Comparison of ENCODE assay signal across 13 cellular contexts in genomic region chr6:42230320-42231034, GRCh38. TPM values are rescaled to one million over a fixed set of nuclear protein-coding genes. Genes with fewer than 3 reads are reported as not detected.
A peak's percentile ranks its signal among the peaks of the same experiment; 100 is the strongest.
DNase-seq lines count a peak whose midpoint lies in the region; ATAC-seq and TF ChIP-seq lines count a peak whose summit lies in the region.
"Had no signal": no experiment of that assay in that cellular context is flagged by ENCODE, and none has a peak within 500 bp of the region (broad histone marks: within the 10 kb centered on the region; RNA-seq: fewer than 3 reads in every experiment).

No MANE protein-coding gene starts in this region.

- no peaks in the 10 kb centered on the region for H3K27me3 Mint-ChIP-seq in type B pancreatic cell
- no peaks in the 10 kb centered on the region for H3K27me3 Mint-ChIP-seq in CD4-positive, alpha-beta memory T cell
- H3K27me3 Mint-ChIP-seq: activated naive CD4-positive, alpha-beta T cell treated with anti-CD3 and anti-CD28 coated beads, Interleukin-2, amount 10 ng/mL, durations not matched to agents 7 days and 5 days had no signal

- DNase-seq in left ventricle myocardium inferior (no peak), Right ventricle myocardium inferior (ENCODE audit: missing footprints) (no peak), OCI-M1 (lab: John Stamatoyannopoulos, UW) (peak; percentile 71), epithelial cell of proximal tubule (ENCODE audit: low read depth) (no peak), type B pancreatic cell (ENCODE audit: extremely low spot score, unreplicated experiment) (no peak), inferior parietal cortex (ENCODE audit: extremely low spot score) (no peak), posterior vena cava (ENCODE audit: low spot score) (no peak)
- DNase-seq in CD4-positive, alpha-beta memory T cell = no peak
- DNase-seq: activated naive CD4-positive, alpha-beta T cell treated with anti-CD3 and anti-CD28 coated beads, Interleukin-2, amount 10 ng/mL, durations not matched to agents 7 days and 5 days; heart right ventricle; retina; stimulated activated naive CD8-positive, alpha-beta T cell treated with anti-CD3 and anti-CD28 coated beads, Interleukin-15, Interleukin-2, amounts not matched to agents 100 U/mL and 50 U/mL, for 24 hours; T-helper 2 cell had no signal

- H3K27ac ChIP-seq in left ventricle myocardium inferior (replicated peaks) = no peak overlapping the region
- no peak overlapping the region for H3K27ac ChIP-seq in CD4-positive, alpha-beta memory T cell (ENCODE audit: low read depth, low read length)
- H3K27ac ChIP-seq: heart right ventricle had no signal

- H3K36me3 Mint-ChIP-seq in type B pancreatic cell = peaks cover 7% of the 10 kb centered on the region
- H3K36me3 Mint-ChIP-seq in CD4-positive, alpha-beta memory T cell = peaks cover 34 to 48% of the 10 kb centered on the region in 2 donors

- H3K4me3 ChIP-seq in left ventricle myocardium inferior (no peak overlapping the region), epithelial cell of proximal tubule (ENCODE audit: low read depth, low read length) (no peak overlapping the region)
- no peak overlapping the region for H3K4me3 ChIP-seq in CD4-positive, alpha-beta memory T cell (ENCODE audit: low read length in 2 of 2)
- H3K4me3 ChIP-seq: heart right ventricle had no signal

- H3K36me3 ChIP-seq in left ventricle myocardium inferior = peaks cover 10% of the 10 kb centered on the region
- peaks cover 17% of the 10 kb centered on the region for H3K36me3 ChIP-seq in CD4-positive, alpha-beta memory T cell (ENCODE audit: insufficient read depth, low read length)

- H3K4me3 Mint-ChIP-seq in type B pancreatic cell = no peak overlapping the region
- H3K4me3 Mint-ChIP-seq in CD4-positive, alpha-beta memory T cell = no peak overlapping the region
- H3K4me3 Mint-ChIP-seq: activated naive CD4-positive, alpha-beta T cell treated with anti-CD3 and anti-CD28 coated beads, Interleukin-2, amount 10 ng/mL, durations not matched to agents 7 days and 5 days had no signal

- no peaks in the 10 kb centered on the region for H3K27me3 ChIP-seq in left ventricle myocardium inferior (ENCODE audit: low read depth)
- H3K27me3 ChIP-seq in CD4-positive, alpha-beta memory T cell (ENCODE audit: insufficient read depth, low read length) = no peaks in the 10 kb centered on the region
- H3K27me3 ChIP-seq: heart right ventricle had no signal

- H3K4me1 ChIP-seq in left ventricle myocardium inferior = peaks cover 2% of the 10 kb centered on the region
- no peaks in the 10 kb centered on the region for H3K4me1 ChIP-seq in CD4-positive, alpha-beta memory T cell (ENCODE audit: insufficient read depth, low read length)

- POLR2A ChIA-PET in CD4-positive, alpha-beta memory T cell (lab: Charles Lee; ENCODE audit: partially characterized antibody) = no interaction called here

- CTCF ChIA-PET in CD4-positive, alpha-beta memory T cell (lab: Charles Lee; ENCODE audit: partially characterized antibody) = interaction anchor here (1.1 to 1.6 kb wide), 2 partner anchors 16 to 317 kb away, joined by 5 read pairs; no protein-coding TSS in a partner anchor

- H3K4me1 Mint-ChIP-seq in type B pancreatic cell (ENCODE audit: unreplicated experiment) = peaks cover 16% of the 10 kb centered on the region
- no peaks in the 10 kb centered on the region for H3K4me1 Mint-ChIP-seq in CD4-positive, alpha-beta memory T cell
- H3K4me1 Mint-ChIP-seq: activated naive CD4-positive, alpha-beta T cell treated with anti-CD3 and anti-CD28 coated beads, Interleukin-2, amount 10 ng/mL, durations not matched to agents 7 days and 5 days had no signal

- intact Hi-C loops in left ventricle myocardium inferior (cut with micrococcal nuclease) (no loop called here), Right ventricle myocardium inferior (cut with DNase I) (no loop called here), posterior vena cava (cut with DNase I) (no loop called here)
- intact Hi-C loops in CD4-positive, alpha-beta memory T cell (cut with micrococcal nuclease) = no loop called here

- H3K27ac Mint-ChIP-seq in type B pancreatic cell = no peak overlapping the region
- H3K27ac Mint-ChIP-seq in CD4-positive, alpha-beta memory T cell = peak overlapping the region in 2 of 7 donors; percentile 7 to 65
- H3K27ac Mint-ChIP-seq: activated naive CD4-positive, alpha-beta T cell treated with anti-CD3 and anti-CD28 coated beads, Interleukin-2, amount 10 ng/mL, durations not matched to agents 7 days and 5 days had no signal

- no peaks in the 10 kb centered on the region for H3K9me3 Mint-ChIP-seq in type B pancreatic cell
- H3K9me3 Mint-ChIP-seq in CD4-positive, alpha-beta memory T cell = no peaks in the 10 kb centered on the region
- H3K9me3 Mint-ChIP-seq: activated naive CD4-positive, alpha-beta T cell treated with anti-CD3 and anti-CD28 coated beads, Interleukin-2, amount 10 ng/mL, durations not matched to agents 7 days and 5 days had no signal

- H3K9me3 ChIP-seq in left ventricle myocardium inferior (replicated peaks) = no peaks in the 10 kb centered on the region
- H3K9me3 ChIP-seq in CD4-positive, alpha-beta memory T cell (ENCODE audit: control insufficient read depth in 1 of 2, low read length in 2 of 2) = no peaks in the 10 kb centered on the region
- H3K9me3 ChIP-seq: heart right ventricle had no signal

- ATAC-seq in Right ventricle myocardium inferior = no peak
- ATAC-seq: stimulated activated naive CD8-positive, alpha-beta T cell treated with anti-CD3 and anti-CD28 coated beads, Interleukin-15, Interleukin-2, amounts not matched to agents 100 U/mL and 50 U/mL, for 24 hours had no signal

- TF ChIP-seq CTCF in left ventricle myocardium inferior (IDR thresholded peaks at IDR 0.05; ENCODE audit: borderline replicate concordance) (peak; percentile 20), epithelial cell of proximal tubule (conservative IDR thresholded peaks at IDR 0.05; ENCODE audit: low read depth, low read length) (peak; percentile 73), type B pancreatic cell (conservative IDR thresholded peaks at IDR 0.05) (peak; percentile 54)

RNA-seq across cellular contexts. Expression of gene MRPS10, which starts 12.8 kb away (rescaled TPM):
- total RNA-seq in left ventricle myocardium inferior (64.3 TPM), Right ventricle myocardium inferior (62.3 TPM), epithelial cell of proximal tubule (40.3 and 62.9 TPM in 2 replicates), type B pancreatic cell (ENCODE audit: low replicate concordance) (27.3 and 29.0 TPM in 2 replicates), posterior vena cava (10 to 100 TPM; 22.5 to 26.8 TPM)
- total RNA-seq in CD4-positive, alpha-beta memory T cell = 10 to 100 TPM; 22.6 to 25.1 TPM
- polyA plus RNA-seq in CD4-positive, alpha-beta memory T cell = 10 to 100 TPM; 40.3 to 57.5 TPM

RNA-seq across cellular contexts. Expression of gene GUCA1B, which starts 35.7 kb away (rescaled TPM):
- 1.1 TPM for total RNA-seq in left ventricle myocardium inferior
- total RNA-seq in Right ventricle myocardium inferior = 1.2 TPM
- total RNA-seq in epithelial cell of proximal tubule = 0.07 and 0.17 TPM in 2 replicates
- 0.67 and 1.1 TPM in 2 replicates for total RNA-seq in type B pancreatic cell (ENCODE audit: low replicate concordance)
- total RNA-seq in CD4-positive, alpha-beta memory T cell = 1 to 10 TPM; 4.1 to 5.3 TPM
- polyA plus RNA-seq in CD4-positive, alpha-beta memory T cell = under 1 TPM in 1 of 2 donors, not detected in 1; 0.17 TPM
- 1 to 10 TPM in 1 of 2 donors, under 1 TPM in 1; 0.74 to 1.8 TPM for total RNA-seq in posterior vena cava

RNA-seq across cellular contexts. Expression of gene GUCA1A, which starts 57.3 kb away (rescaled TPM):
- not detected for total RNA-seq in left ventricle myocardium inferior
- not detected for total RNA-seq in Right ventricle myocardium inferior
- total RNA-seq in epithelial cell of proximal tubule = 1.4 and 2.2 TPM in 2 replicates
- 0.41 and 0.57 TPM in 2 replicates for total RNA-seq in type B pancreatic cell (ENCODE audit: low replicate concordance)
- not detected for total RNA-seq in CD4-positive, alpha-beta memory T cell
- not detected for polyA plus RNA-seq in CD4-positive, alpha-beta memory T cell
- total RNA-seq in posterior vena cava = not detected
- total RNA-seq: heart right ventricle had no signal
- polyA plus RNA-seq: heart right ventricle had no signal

Comparison
In these comparisons a context has a peak if more than half of its experiments do, and no peak if none do; other contexts are left out.
1. CTCF ChIP-seq: peak in every context shown above with its lines; median percentile 73 in epithelial cell of proximal tubule; 54 in type B pancreatic cell; 20 in left ventricle myocardium inferior.